ENCODE assay signal across 1 cellular context in genomic region chr16:56436258-56436657, GRCh38.
TF ChIP-seq lines count a peak whose summit lies in the region.

No MANE protein-coding gene starts in this region.

TF ChIP-seq in GM23338, 12 proteins besides CTCF, POLR2A, EP300 and RAD21:
- TF ChIP-seq, protein P1, sequence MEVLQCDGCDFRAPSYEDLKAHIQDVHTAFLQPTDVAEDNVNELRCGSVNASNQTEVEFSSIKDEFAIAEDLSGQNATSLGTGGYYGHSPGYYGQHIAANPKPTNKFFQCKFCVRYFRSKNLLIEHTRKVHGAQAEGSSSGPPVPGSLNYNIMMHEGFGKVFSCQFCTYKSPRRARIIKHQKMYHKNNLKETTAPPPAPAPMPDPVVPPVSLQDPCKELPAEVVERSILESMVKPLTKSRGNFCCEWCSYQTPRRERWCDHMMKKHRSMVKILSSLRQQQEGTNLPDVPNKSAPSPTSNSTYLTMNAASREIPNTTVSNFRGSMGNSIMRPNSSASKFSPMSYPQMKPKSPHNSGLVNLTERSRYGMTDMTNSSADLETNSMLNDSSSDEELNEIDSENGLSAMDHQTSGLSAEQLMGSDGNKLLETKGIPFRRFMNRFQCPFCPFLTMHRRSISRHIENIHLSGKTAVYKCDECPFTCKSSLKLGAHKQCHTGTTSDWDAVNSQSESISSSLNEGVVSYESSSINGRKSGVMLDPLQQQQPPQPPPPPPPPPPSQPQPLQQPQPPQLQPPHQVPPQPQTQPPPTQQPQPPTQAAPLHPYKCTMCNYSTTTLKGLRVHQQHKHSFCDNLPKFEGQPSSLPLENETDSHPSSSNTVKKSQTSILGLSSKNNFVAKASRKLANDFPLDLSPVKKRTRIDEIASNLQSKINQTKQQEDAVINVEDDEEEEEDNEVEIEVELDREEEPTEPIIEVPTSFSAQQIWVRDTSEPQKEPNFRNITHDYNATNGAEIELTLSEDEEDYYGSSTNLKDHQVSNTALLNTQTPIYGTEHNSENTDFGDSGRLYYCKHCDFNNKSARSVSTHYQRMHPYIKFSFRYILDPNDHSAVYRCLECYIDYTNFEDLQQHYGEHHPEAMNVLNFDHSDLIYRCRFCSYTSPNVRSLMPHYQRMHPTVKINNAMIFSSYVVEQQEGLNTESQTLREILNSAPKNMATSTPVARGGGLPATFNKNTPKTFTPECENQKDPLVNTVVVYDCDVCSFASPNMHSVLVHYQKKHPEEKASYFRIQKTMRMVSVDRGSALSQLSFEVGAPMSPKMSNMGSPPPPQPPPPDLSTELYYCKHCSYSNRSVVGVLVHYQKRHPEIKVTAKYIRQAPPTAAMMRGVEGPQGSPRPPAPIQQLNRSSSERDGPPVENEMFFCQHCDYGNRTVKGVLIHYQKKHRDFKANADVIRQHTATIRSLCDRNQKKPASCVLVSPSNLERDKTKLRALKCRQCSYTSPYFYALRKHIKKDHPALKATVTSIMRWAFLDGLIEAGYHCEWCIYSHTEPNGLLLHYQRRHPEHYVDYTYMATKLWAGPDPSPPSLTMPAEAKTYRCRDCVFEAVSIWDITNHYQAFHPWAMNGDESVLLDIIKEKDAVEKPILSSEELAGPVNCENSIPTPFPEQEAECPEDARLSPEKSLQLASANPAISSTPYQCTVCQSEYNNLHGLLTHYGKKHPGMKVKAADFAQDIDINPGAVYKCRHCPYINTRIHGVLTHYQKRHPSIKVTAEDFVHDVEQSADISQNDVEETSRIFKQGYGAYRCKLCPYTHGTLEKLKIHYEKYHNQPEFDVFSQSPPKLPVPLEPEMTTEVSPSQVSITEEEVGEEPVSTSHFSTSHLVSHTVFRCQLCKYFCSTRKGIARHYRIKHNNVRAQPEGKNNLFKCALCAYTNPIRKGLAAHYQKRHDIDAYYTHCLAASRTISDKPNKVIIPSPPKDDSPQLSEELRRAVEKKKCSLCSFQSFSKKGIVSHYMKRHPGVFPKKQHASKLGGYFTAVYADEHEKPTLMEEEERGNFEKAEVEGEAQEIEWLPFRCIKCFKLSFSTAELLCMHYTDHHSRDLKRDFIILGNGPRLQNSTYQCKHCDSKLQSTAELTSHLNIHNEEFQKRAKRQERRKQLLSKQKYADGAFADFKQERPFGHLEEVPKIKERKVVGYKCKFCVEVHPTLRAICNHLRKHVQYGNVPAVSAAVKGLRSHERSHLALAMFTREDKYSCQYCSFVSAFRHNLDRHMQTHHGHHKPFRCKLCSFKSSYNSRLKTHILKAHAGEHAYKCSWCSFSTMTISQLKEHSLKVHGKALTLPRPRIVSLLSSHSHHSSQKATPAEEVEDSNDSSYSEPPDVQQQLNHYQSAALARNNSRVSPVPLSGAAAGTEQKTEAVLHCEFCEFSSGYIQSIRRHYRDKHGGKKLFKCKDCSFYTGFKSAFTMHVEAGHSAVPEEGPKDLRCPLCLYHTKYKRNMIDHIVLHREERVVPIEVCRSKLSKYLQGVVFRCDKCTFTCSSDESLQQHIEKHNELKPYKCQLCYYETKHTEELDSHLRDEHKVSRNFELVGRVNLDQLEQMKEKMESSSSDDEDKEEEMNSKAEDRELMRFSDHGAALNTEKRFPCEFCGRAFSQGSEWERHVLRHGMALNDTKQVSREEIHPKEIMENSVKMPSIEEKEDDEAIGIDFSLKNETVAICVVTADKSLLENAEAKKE (CRISPR knock-in tag; IDR thresholded peaks at IDR 0.05) = no peak
- no peak for TF ChIP-seq ZNF331 (CRISPR knock-in tag; IDR thresholded peaks at IDR 0.05; ENCODE audit: low read depth)
- TF ChIP-seq JUNB (IDR thresholded peaks at IDR 0.05; ENCODE audit: unreplicated experiment) = no peak
- TF ChIP-seq, protein P2, sequence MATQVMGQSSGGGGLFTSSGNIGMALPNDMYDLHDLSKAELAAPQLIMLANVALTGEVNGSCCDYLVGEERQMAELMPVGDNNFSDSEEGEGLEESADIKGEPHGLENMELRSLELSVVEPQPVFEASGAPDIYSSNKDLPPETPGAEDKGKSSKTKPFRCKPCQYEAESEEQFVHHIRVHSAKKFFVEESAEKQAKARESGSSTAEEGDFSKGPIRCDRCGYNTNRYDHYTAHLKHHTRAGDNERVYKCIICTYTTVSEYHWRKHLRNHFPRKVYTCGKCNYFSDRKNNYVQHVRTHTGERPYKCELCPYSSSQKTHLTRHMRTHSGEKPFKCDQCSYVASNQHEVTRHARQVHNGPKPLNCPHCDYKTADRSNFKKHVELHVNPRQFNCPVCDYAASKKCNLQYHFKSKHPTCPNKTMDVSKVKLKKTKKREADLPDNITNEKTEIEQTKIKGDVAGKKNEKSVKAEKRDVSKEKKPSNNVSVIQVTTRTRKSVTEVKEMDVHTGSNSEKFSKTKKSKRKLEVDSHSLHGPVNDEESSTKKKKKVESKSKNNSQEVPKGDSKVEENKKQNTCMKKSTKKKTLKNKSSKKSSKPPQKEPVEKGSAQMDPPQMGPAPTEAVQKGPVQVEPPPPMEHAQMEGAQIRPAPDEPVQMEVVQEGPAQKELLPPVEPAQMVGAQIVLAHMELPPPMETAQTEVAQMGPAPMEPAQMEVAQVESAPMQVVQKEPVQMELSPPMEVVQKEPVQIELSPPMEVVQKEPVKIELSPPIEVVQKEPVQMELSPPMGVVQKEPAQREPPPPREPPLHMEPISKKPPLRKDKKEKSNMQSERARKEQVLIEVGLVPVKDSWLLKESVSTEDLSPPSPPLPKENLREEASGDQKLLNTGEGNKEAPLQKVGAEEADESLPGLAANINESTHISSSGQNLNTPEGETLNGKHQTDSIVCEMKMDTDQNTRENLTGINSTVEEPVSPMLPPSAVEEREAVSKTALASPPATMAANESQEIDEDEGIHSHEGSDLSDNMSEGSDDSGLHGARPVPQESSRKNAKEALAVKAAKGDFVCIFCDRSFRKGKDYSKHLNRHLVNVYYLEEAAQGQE (IDR thresholded peaks at IDR 0.05; ENCODE audit: unreplicated experiment) = no peak
- TF ChIP-seq EZH2phosphoT487 (IDR thresholded peaks at IDR 0.05; ENCODE audit: unreplicated experiment) = no peak
- TF ChIP-seq ETS1 (IDR thresholded peaks at IDR 0.05) = no peak
- TF ChIP-seq STAT1 (IDR thresholded peaks at IDR 0.05; ENCODE audit: unreplicated experiment) = no peak
TF ChIP-seq in GM23338: peak in this region for 0.
